ENCODE assay signal across 9 cellular contexts in genomic region chr7:44072364-44073231, GRCh38. TPM values are rescaled to one million over a fixed set of nuclear protein-coding genes. Genes with fewer than 3 reads are reported as not detected.
DNase-seq lines count a peak whose midpoint lies in the region; ATAC-seq and TF ChIP-seq lines count a peak whose summit lies in the region.
"Had no signal": no experiment of that assay in that cellular context is flagged by ENCODE, and none has a peak within 500 bp of the region (broad histone marks: within the 10 kb centered on the region; RNA-seq: fewer than 3 reads in every experiment).

No MANE protein-coding gene starts in this region.

- peak; percentile 58 to 59 for TF ChIP-seq CTCF in Caco-2 (IDR thresholded peaks at IDR 0.05; ENCODE audit: insufficient read depth in 1 of 2, low read depth in 1 of 2, low read length in 1 of 2, severe bottlenecking in 1 of 2, unreplicated experiment in 1 of 2)
- peak in 5 of 7 experiments; percentile 20 to 39 (median 27) for TF ChIP-seq CTCF in body of pancreas (IDR thresholded peaks at IDR 0.05)

- H3K9me3 ChIP-seq in Caco-2 (no peaks in the 10 kb centered on the region), body of pancreas (no peaks in the 10 kb centered on the region), skeletal muscle satellite cell (replicated peaks; ENCODE audit: low read length) (no peaks in the 10 kb centered on the region)

- H3K4me3 Mint-ChIP-seq in Caco-2 (ENCODE audit: unreplicated experiment), result no peak overlapping the region

- H3K27ac Mint-ChIP-seq in Caco-2 (ENCODE audit: unreplicated experiment), result peak overlapping the region; percentile 70

- H3K27me3 ChIP-seq in Caco-2 (replicated peaks; ENCODE audit: control insufficient read depth, insufficient read depth, low read length) (no peaks in the 10 kb centered on the region), body of pancreas (no peaks in the 10 kb centered on the region), skeletal muscle satellite cell (ENCODE audit: control insufficient read depth, insufficient read depth, low read length) (no peaks in the 10 kb centered on the region)

- peaks cover 8% of the 10 kb centered on the region for H3K4me1 Mint-ChIP-seq in Caco-2 (ENCODE audit: low read depth, unreplicated experiment)

- ATAC-seq in body of pancreas (peak; percentile 21), HG03280 (IDR thresholded peaks at IDR 0.05; ENCODE audit: unreplicated experiment) (no peak), GM21381 (IDR thresholded peaks at IDR 0.05; ENCODE audit: unreplicated experiment) (no peak)

- H3K4me1 ChIP-seq in Caco-2 (peaks cover 16% of the 10 kb centered on the region), body of pancreas (peaks cover 13% of the 10 kb centered on the region), skeletal muscle satellite cell (ENCODE audit: control insufficient read depth, insufficient read depth, low read length) (peaks cover 39% of the 10 kb centered on the region)

- POLR2A ChIA-PET in Caco-2 (lab: Charles Lee), result no interaction called here

- H3K9ac ChIP-seq in skeletal muscle satellite cell (ENCODE audit: low read depth, low read length), result peak overlapping the region; percentile 62

- H3K4me2 ChIP-seq in skeletal muscle satellite cell (ENCODE audit: low read length), result peak overlapping the region; percentile 77

- intact Hi-C loops in Caco-2 (cut with micrococcal nuclease; ENCODE audit: unreplicated experiment), result no loop called here
- intact Hi-C loops in body of pancreas (cut with DNase I), result no loop called here

- 67 to 79% methylated on average over 8 to 12 of the region's 12 CpGs for WGBS in body of pancreas, 2 donors

- no peaks in the 10 kb centered on the region for H3K27me3 Mint-ChIP-seq in Caco-2 (ENCODE audit: insufficient read depth, unreplicated experiment)

- H3K27ac ChIP-seq in body of pancreas, result no peak overlapping the region

- H3K36me3 ChIP-seq in Caco-2 (ENCODE audit: control insufficient read depth, insufficient read depth, low read length), result peaks cover 3% of the 10 kb centered on the region
- peaks cover 0 to 3% of the 10 kb centered on the region in 2 donors for H3K36me3 ChIP-seq in body of pancreas (replicated peaks in 1 of 2; ENCODE audit: insufficient read depth in 1 of 2, low read depth in 2 of 2)
- peaks cover 31% of the 10 kb centered on the region for H3K36me3 ChIP-seq in skeletal muscle satellite cell (ENCODE audit: insufficient read depth, low read length)

- peak; percentile 65 to 71 for DNase-seq in Caco-2
- DNase-seq in HS-27A (ENCODE audit: low read depth), result peak; percentile 61
- peak; percentile 89 to 90 for DNase-seq in SHP77 (lab: John Stamatoyannopoulos, UW)
- DNase-seq in body of pancreas, result peak; percentile 52 to 70 (median 64)
- peak in 33 of 51 donors; percentile 9 to 68 (median 43) for DNase-seq in hypothalamus (lab: John Stamatoyannopoulos, UW)

- CTCF ChIA-PET in Caco-2 (lab: Charles Lee), result interaction anchor here (1.0 to 1.2 kb wide), 2 partner anchors 28 to 40 kb away, joined by 3 to 4 read pairs; partner anchors contain the start of gene DBNL

- BruUV-seq in Caco-2 (replicated peaks; lab: Mats Ljungman, UMichigan), result no TSS peak

- no peak overlapping the region for H3K4me3 ChIP-seq in Caco-2 (ENCODE audit: low read depth, low read length)
- no peak overlapping the region for H3K4me3 ChIP-seq in body of pancreas
- H3K4me3 ChIP-seq in skeletal muscle satellite cell (ENCODE audit: low read length), result peak overlapping the region; percentile 63

- H3K9me3 Mint-ChIP-seq in Caco-2 (ENCODE audit: unreplicated experiment), result no peaks in the 10 kb centered on the region

- H3K36me3 Mint-ChIP-seq in Caco-2 (ENCODE audit: insufficient read depth, unreplicated experiment), result peaks cover 56% of the 10 kb centered on the region

- no peak for TF ChIP-seq POLR2A in body of pancreas (IDR thresholded peaks at IDR 0.05)

RNA-seq across cellular contexts. Expression of gene PGAM2, which starts 7.2 kb away (rescaled TPM):
- total RNA-seq in Caco-2 (2022) (not detected in 2 replicates), body of pancreas (1 to 10 TPM in 1 of 2 donors, not detected in 1; 1.6 TPM)
- 2.2 TPM in 1 of 2 replicates, not detected in the other for total RNA-seq in skeletal muscle satellite cell (2012; rRNA removed)
- total RNA-seq: activated CD8-positive, alpha-beta memory T cell treated with anti-CD3 and anti-CD28 coated beads for 36 hours had no signal

RNA-seq across cellular contexts. Expression of gene POLM, which starts 9.7 kb away (rescaled TPM):
- 18.3 and 19.5 TPM in 2 replicates for total RNA-seq in Caco-2 (2022)
- 10 to 100 TPM; 49.8 to 53.7 TPM for total RNA-seq in body of pancreas
- 16.0 and 23.8 TPM in 2 replicates for total RNA-seq in skeletal muscle satellite cell (2012; rRNA removed)

RNA-seq across cellular contexts. Expression of gene DBNL, which starts 28.1 kb away (rescaled TPM):
- total RNA-seq in Caco-2 (2022) (83.2 and 85.5 TPM in 2 replicates), body of pancreas (10 to 100 TPM; 62.0 to 96.6 TPM)
- 113 and 117 TPM in 2 replicates for total RNA-seq in skeletal muscle satellite cell (2012; rRNA removed)

RNA-seq across cellular contexts. Expression of gene AEBP1, which starts 31.5 kb away (rescaled TPM):
- 0.54 TPM in 1 of 2 replicates, not detected in the other for total RNA-seq in Caco-2 (2022)
- 10 to 100 TPM; 39.2 to 51.9 TPM for total RNA-seq in body of pancreas
- 36.7 and 51.7 TPM in 2 replicates for total RNA-seq in skeletal muscle satellite cell (2012; rRNA removed)

RNA-seq across cellular contexts. Expression of gene POLD2, which starts 50.8 kb away (rescaled TPM):
- total RNA-seq in Caco-2 (2022) (130 and 140 TPM in 2 replicates), body of pancreas (10 to 100 TPM; 32.7 to 64.6 TPM)
- total RNA-seq in skeletal muscle satellite cell (2012; rRNA removed), result 143 and 171 TPM in 2 replicates
